In genomic region chr1:1402081-1402900, GRCh38 we compare ENCODE assay signal across 8 cellular contexts. TPM values are rescaled to one million over a fixed set of nuclear protein-coding genes. Genes with fewer than 3 reads are reported as not detected.
DNase-seq lines count a peak whose midpoint lies in the region; ATAC-seq and TF ChIP-seq lines count a peak whose summit lies in the region.

No MANE protein-coding gene starts in this region.

- H3K27me3 ChIP-seq in HUES48 (ENCODE audit: control insufficient read depth, insufficient read depth, low read length), result no peaks in the 10 kb centered on the region
- H3K27me3 ChIP-seq in dorsolateral prefrontal cortex, result no peaks in the 10 kb centered on the region
- H3K27me3 ChIP-seq in neuronal stem cell (ENCODE audit: control insufficient read depth in 3 of 3, insufficient read depth in 3 of 3, low read depth in 1 of 3, low read length in 3 of 3), result no peaks in the 10 kb centered on the region

- H2AFZ ChIP-seq in neuronal stem cell (ENCODE audit: low read length), result no peak overlapping the region

- no peak overlapping the region for H4K8ac ChIP-seq in neuronal stem cell (ENCODE audit: low read depth, low read length)

- no peak overlapping the region for H3K4me3 ChIP-seq in HUES48 (ENCODE audit: low read depth, low read length)
- H3K4me3 ChIP-seq in dorsolateral prefrontal cortex, result peak overlapping the region in 1 of 59 donors; percentile 9
- no peak overlapping the region for H3K4me3 ChIP-seq in neuronal stem cell (ENCODE audit: low read length in 2 of 2)

- no peak overlapping the region for H2BK5ac ChIP-seq in neuronal stem cell (ENCODE audit: low read length)

- no peak overlapping the region for H4K91ac ChIP-seq in neuronal stem cell (ENCODE audit: low read depth, low read length, poor library complexity)

- H3K14ac ChIP-seq in neuronal stem cell (ENCODE audit: low read length), result no peak overlapping the region

- H3K4me2 ChIP-seq in neuronal stem cell (ENCODE audit: insufficient read depth, low read length, poor library complexity, severe bottlenecking), result no peak overlapping the region

- no peak overlapping the region for H2BK15ac ChIP-seq in neuronal stem cell (ENCODE audit: low read length)

- peak in 42 of 56 donors; percentile 11 to 54 (median 32) for TF ChIP-seq CTCF in dorsolateral prefrontal cortex (IDR thresholded peaks at IDR 0.05 in 54 of 56, conservative IDR thresholded peaks at IDR 0.05 in 2 of 56; ENCODE audit: low read depth in 1 of 56, partially characterized antibody in 56 of 56)

- no peak overlapping the region for H3K23ac ChIP-seq in neuronal stem cell (ENCODE audit: low read depth, low read length, poor library complexity)

- H3K9ac ChIP-seq in HUES48 (ENCODE audit: low read depth, low read length) (no peak overlapping the region), neuronal stem cell (ENCODE audit: low read depth, low read length, poor library complexity) (no peak overlapping the region)

- H2BK120ac ChIP-seq in neuronal stem cell (ENCODE audit: low read depth, low read length), result peak overlapping the region; percentile 26

- no CpG with 5 or more reads among the region's 20 CpGs for WGBS in neuronal stem cell (ENCODE audit: extremely low coverage in 2 of 2, insufficient read length in 2 of 2, insufficient replicate concordance in 1 of 2), 2 donors

- DNase-seq in NCI-H146 (lab: John Stamatoyannopoulos, UW), result peak; percentile 18
- DNase-seq in NCI-H146 treated with DMSO at 0.1 percent for 48 hours (lab: John Stamatoyannopoulos, UW; ENCODE audit: unreplicated experiment), result no peak
- peak; percentile 53 for DNase-seq in SW480 (ENCODE audit: low spot score)
- peak in 2 of 10 donors; percentile 51 to 60 for DNase-seq in dorsolateral prefrontal cortex
- DNase-seq in neuronal stem cell (ENCODE audit: low spot score), result no peak
- DNase-seq in superior temporal gyrus (ENCODE audit: extremely low spot score), result no peak

- no peak overlapping the region for H3K18ac ChIP-seq in neuronal stem cell (ENCODE audit: low read length)

- H3K9me3 ChIP-seq in HUES48 (ENCODE audit: control insufficient read depth, insufficient read depth, low read length) (no peaks in the 10 kb centered on the region), neuronal stem cell (replicated peaks in 1 of 2; ENCODE audit: control insufficient read depth in 2 of 2, insufficient read depth in 1 of 2, low read depth in 1 of 2, low read length in 2 of 2) (no peaks in the 10 kb centered on the region)

- intact Hi-C loops in dorsolateral prefrontal cortex (cut with DNase I), result loop anchor here in 1 of 2 donors (5.0 kb wide), 1 partner anchor 35 kb away; the partner anchor contains the start of gene VWA1

- H3K27ac ChIP-seq in HUES48 (ENCODE audit: low read depth, low read length) (peak overlapping the region; percentile 30), dorsolateral prefrontal cortex (no peak overlapping the region), neuronal stem cell (replicated peaks; ENCODE audit: low read length) (no peak overlapping the region)

- H3K36me3 ChIP-seq in HUES48 (ENCODE audit: control insufficient read depth, insufficient read depth, low read length), result peaks cover 64% of the 10 kb centered on the region
- peaks cover 51 to 72% of the 10 kb centered on the region in 2 donors for H3K36me3 ChIP-seq in neuronal stem cell (replicated peaks in 1 of 2; ENCODE audit: control insufficient read depth in 2 of 2, insufficient read depth in 2 of 2, low read length in 2 of 2)

- peaks cover 35% of the 10 kb centered on the region for H3K79me1 ChIP-seq in neuronal stem cell (ENCODE audit: low read depth, low read length)

- H3K4me1 ChIP-seq in HUES48 (ENCODE audit: control insufficient read depth, insufficient read depth, low read length) (peaks cover 7% of the 10 kb centered on the region), neuronal stem cell (ENCODE audit: control insufficient read depth in 2 of 2, insufficient read depth in 1 of 2, low read depth in 1 of 2, low read length in 2 of 2) (peaks cover 17 to 20% of the 10 kb centered on the region in 2 donors)

- H3K4ac ChIP-seq in neuronal stem cell (ENCODE audit: low read length), result no peak overlapping the region

- no peak for ATAC-seq in GM21619 (IDR thresholded peaks at IDR 0.05; ENCODE audit: unreplicated experiment)

- no peak overlapping the region for H2AK5ac ChIP-seq in neuronal stem cell (ENCODE audit: low read depth, low read length)

- no peak overlapping the region for H2BK12ac ChIP-seq in neuronal stem cell (ENCODE audit: low read length)

RNA-seq across cellular contexts. Expression of gene CCNL2, which starts 3.2 kb away (rescaled TPM):
- 100 to 1,000 TPM; 111 to 235 (median 165) TPM for total RNA-seq in dorsolateral prefrontal cortex
- 91.8 TPM for polyA plus RNA-seq in neuronal stem cell (2013, experiment 1 of 2)
- 90.5 TPM for polyA plus RNA-seq in neuronal stem cell (2013, experiment 2 of 2)

RNA-seq across cellular contexts. Expression of gene MRPL20, which starts 4.8 kb away (rescaled TPM):
- total RNA-seq in dorsolateral prefrontal cortex, result 100 to 1,000 TPM in 12 of 120 experiments, 10 to 100 TPM in 108; 56.0 to 114 (median 86.3) TPM
- 132 TPM for polyA plus RNA-seq in neuronal stem cell (2013, experiment 1 of 2)
- polyA plus RNA-seq in neuronal stem cell (2013, experiment 2 of 2), result 135 TPM

RNA-seq across cellular contexts. Expression of gene ANKRD65, which starts 18.8 kb away (rescaled TPM):
- 10 to 100 TPM in 118 of 120 experiments, 1 to 10 TPM in 2; 4.0 to 63.5 (median 26.5) TPM for total RNA-seq in dorsolateral prefrontal cortex
- polyA plus RNA-seq in neuronal stem cell (2013, experiment 1 of 2), result 2.0 TPM
- polyA plus RNA-seq in neuronal stem cell (2013, experiment 2 of 2), result 2.0 TPM

RNA-seq across cellular contexts. Expression of gene AURKAIP1, which starts 27.3 kb away (rescaled TPM):
- 100 to 1,000 TPM in 92 of 120 experiments, 10 to 100 TPM in 28; 78.7 to 143 (median 109) TPM for total RNA-seq in dorsolateral prefrontal cortex
- polyA plus RNA-seq in neuronal stem cell (2013, experiment 1 of 2), result 61.8 TPM
- polyA plus RNA-seq in neuronal stem cell (2013, experiment 2 of 2), result 60.5 TPM

RNA-seq across cellular contexts. Expression of gene VWA1, which starts 33.2 kb away (rescaled TPM):
- 100 to 1,000 TPM in 33 of 120 experiments, 10 to 100 TPM in 87; 27.4 to 258 (median 73.3) TPM for total RNA-seq in dorsolateral prefrontal cortex
- 5.0 TPM for polyA plus RNA-seq in neuronal stem cell (2013, experiment 1 of 2)
- polyA plus RNA-seq in neuronal stem cell (2013, experiment 2 of 2), result 4.8 TPM

Comparison
In these comparisons a context has a peak if more than half of its experiments do, and no peak if none do; other contexts are left out.
1. DNase-seq: peak in NCI-H146 (single experiment) and SW480 (single experiment); none in NCI-H146 treated with DMSO at 0.1 percent for 48 hours (single experiment), neuronal stem cell (single experiment) and superior temporal gyrus (single experiment).